In genomic region chr18:77057043-77057442, GRCh38 we compare ENCODE assay signal across 8 cellular contexts.
DNase-seq lines count a peak whose midpoint lies in the region; ATAC-seq and TF ChIP-seq lines count a peak whose summit lies in the region.

No MANE protein-coding gene starts in this region.

- H3K14ac ChIP-seq in mesenchymal stem cell (ENCODE audit: low read length in 2 of 2) = no peak overlapping the region

- H3K4me2 ChIP-seq in mesenchymal stem cell (ENCODE audit: low read length, poor library complexity, severe bottlenecking) = no peak overlapping the region

- H3K9me3 ChIP-seq in ascending aorta (no peaks in the 10 kb centered on the region), mesenchymal stem cell (ENCODE audit: control insufficient read depth, low read length) (no peaks in the 10 kb centered on the region), uterus (no peaks in the 10 kb centered on the region)

- DNase-seq in Right ventricle myocardium inferior (ENCODE audit: missing footprints) = peak; percentile 78
- no peak for DNase-seq in cardiac septum (ENCODE audit: low spot score)
- peak in 1 of 2 donors; percentile 68 for DNase-seq in ascending aorta (ENCODE audit: low spot score in 2 of 2)
- no peak for DNase-seq in mesenchymal stem cell
- no peak for DNase-seq in uterus
- no peak for DNase-seq in ecto neural progenitor cell (ENCODE audit: low spot score)
- DNase-seq in HK-2 (ENCODE audit: unreplicated experiment) = no peak

- TF ChIP-seq POLR2A in uterus (IDR thresholded peaks at IDR 0.05) = no peak

- H2AK5ac ChIP-seq in mesenchymal stem cell (ENCODE audit: low read length, severe bottlenecking) = peak overlapping the region; percentile 92

- H2BK5ac ChIP-seq in mesenchymal stem cell (ENCODE audit: low read depth, low read length, poor library complexity, severe bottlenecking) = no peak overlapping the region

- no peak overlapping the region for H2BK120ac ChIP-seq in mesenchymal stem cell (ENCODE audit: low read depth, low read length)

- ATAC-seq in Right ventricle myocardium inferior (peak; percentile 23), GM19463 (IDR thresholded peaks at IDR 0.05; ENCODE audit: unreplicated experiment) (no peak)

- H3K23ac ChIP-seq in mesenchymal stem cell (ENCODE audit: low read length in 2 of 2) = no peak overlapping the region

- 64% methylated on average over 3 of the region's 4 CpGs for WGBS in mesenchymal stem cell

- peak overlapping the region; percentile 6 for H2AFZ ChIP-seq in mesenchymal stem cell (ENCODE audit: low read depth, low read length)

- peak overlapping the region; percentile 98 for H4K8ac ChIP-seq in mesenchymal stem cell (ENCODE audit: low read length)

- H3K4me3 ChIP-seq in ascending aorta = peak overlapping the region in 1 of 2 donors; percentile 17
- H3K4me3 ChIP-seq in mesenchymal stem cell (ENCODE audit: insufficient read depth in 1 of 2, low read depth in 1 of 2, low read length in 2 of 2) = peak overlapping the region in 1 of 2 experiments; percentile 48
- H3K4me3 ChIP-seq in uterus = no peak overlapping the region

- H3K9ac ChIP-seq in mesenchymal stem cell (ENCODE audit: low read length) = peak overlapping the region; percentile 73

- no peak overlapping the region for H4K91ac ChIP-seq in mesenchymal stem cell (ENCODE audit: low read length)

- H3K27me3 ChIP-seq in ascending aorta (no peaks in the 10 kb centered on the region), mesenchymal stem cell (ENCODE audit: control insufficient read depth in 1 of 2, insufficient read depth in 1 of 2, low read length in 2 of 2) (no peaks in the 10 kb centered on the region), uterus (no peaks in the 10 kb centered on the region)

- peak overlapping the region; percentile 67 to 96 for H2BK12ac ChIP-seq in mesenchymal stem cell (ENCODE audit: low read length in 2 of 2)

- peak overlapping the region; percentile 95 for H2BK15ac ChIP-seq in mesenchymal stem cell (ENCODE audit: low read depth, poor library complexity, severe bottlenecking)

- peaks cover 3 to 8% of the 10 kb centered on the region in 2 donors for H3K4me1 ChIP-seq in ascending aorta
- H3K4me1 ChIP-seq in mesenchymal stem cell (ENCODE audit: control insufficient read depth, insufficient read depth, low read depth, low read length) = peaks cover 38% of the 10 kb centered on the region
- no peaks in the 10 kb centered on the region for H3K4me1 ChIP-seq in uterus

- intact Hi-C loops in Right ventricle myocardium inferior (cut with DNase I) = loop anchor here (5.0 kb wide), 2 partner anchors 75 to 155 kb away; partner anchors contain the start of gene MBP
- intact Hi-C loops in cardiac septum (cut with DNase I) = no loop called here
- intact Hi-C loops in ascending aorta (cut with DNase I) = loop anchor here (5.0 kb wide), 1 partner anchor 150 kb away; no protein-coding TSS in a partner anchor
- intact Hi-C loops in uterus (cut with DNase I; ENCODE audit: low total_unique reads) = no loop called here

- peak overlapping the region in 1 of 2 experiments; percentile 80 for H3K4ac ChIP-seq in mesenchymal stem cell (ENCODE audit: low read depth in 1 of 2, low read length in 2 of 2)

- H3K79me1 ChIP-seq in mesenchymal stem cell (replicated peaks; ENCODE audit: low read length, poor library complexity, severe bottlenecking) = peaks cover 24% of the 10 kb centered on the region

- H3K27ac ChIP-seq in ascending aorta (peak overlapping the region; percentile 50 to 60), mesenchymal stem cell (ENCODE audit: low read length, poor library complexity, severe bottlenecking) (peak overlapping the region; percentile 96), uterus (peak overlapping the region; percentile 64 to 74)

- no peaks in the 10 kb centered on the region for H3K36me3 ChIP-seq in ascending aorta
- H3K36me3 ChIP-seq in mesenchymal stem cell (ENCODE audit: control insufficient read depth in 1 of 2, insufficient read depth in 2 of 2, low read depth in 1 of 2, low read length in 2 of 2) = peaks cover 13 to 20% of the 10 kb centered on the region in 2 experiments
- H3K36me3 ChIP-seq in uterus = no peaks in the 10 kb centered on the region

- H3K18ac ChIP-seq in mesenchymal stem cell (ENCODE audit: low read depth in 1 of 2, low read length in 2 of 2) = peak overlapping the region; percentile 93 to 98

- TF ChIP-seq CTCF in ascending aorta (IDR thresholded peaks at IDR 0.05) (no peak), uterus (IDR thresholded peaks at IDR 0.05) (no peak)

Comparison
In these comparisons a context has a peak if more than half of its experiments do, and no peak if none do; other contexts are left out.
1. intact Hi-C loops: an anchor here in Right ventricle myocardium inferior (5.0 kb wide) and ascending aorta (5.0 kb wide); none called in cardiac septum and uterus.